ENCODE assay signal across 16 cellular contexts in genomic region chr1:174777262-174777661, GRCh38.
DNase-seq lines count a peak whose midpoint lies in the region; ATAC-seq, FAIRE-seq and TF ChIP-seq lines count a peak whose summit lies in the region.
"Had no signal": no experiment of that assay in that cellular context is flagged by ENCODE, and none has a peak within 500 bp of the region (broad histone marks: within the 10 kb centered on the region; RNA-seq: fewer than 3 reads in every experiment).

No MANE protein-coding gene starts in this region.

- FAIRE-seq in D721Med (lab: Jason Lieb, UNC), result peak; percentile 68
- FAIRE-seq: A204.1, G401.6, GM12891, H54 had no signal

- no TSS peak for BruUV-seq in OCI-LY7 (replicated peaks; lab: Mats Ljungman, UMichigan)

- CTCF ChIA-PET in OCI-LY7 (lab: Charles Lee; ENCODE audit: unreplicated experiment), result no interaction called here

- no peak overlapping the region for H3K4me3 ChIP-seq in OCI-LY7 (ENCODE audit: low read depth, low read length, poor library complexity, severe bottlenecking)
- no peak overlapping the region for H3K4me3 ChIP-seq in fibroblast of mammary gland (ENCODE audit: control insufficient read depth, low read depth, low read length)
- H3K4me3 ChIP-seq: GM23248 had no signal

- H3K4me1 ChIP-seq in OCI-LY7 (ENCODE audit: insufficient read depth, low read length, poor library complexity, severe bottlenecking), result peaks cover 61% of the 10 kb centered on the region
- H3K4me1 ChIP-seq: BE2C had no signal

- POLR2A ChIA-PET in OCI-LY7 (lab: Charles Lee), result interaction anchor here (1.1 to 1.5 kb wide), 2 partner anchors 97 to 100 kb away, joined by 3 to 7 read pairs; no protein-coding TSS in a partner anchor

- H3K27ac ChIP-seq in OCI-LY7 (ENCODE audit: low read depth, low read length, poor library complexity, severe bottlenecking), result peak overlapping the region; percentile 93
- H3K27ac ChIP-seq: GM23248 had no signal

- TF ChIP-seq CTCF in D721Med (IDR thresholded peaks at IDR 0.05; ENCODE audit: insufficient read depth, missing control alignments) (no peak), OCI-LY7 (conservative IDR thresholded peaks at IDR 0.05; ENCODE audit: low read length) (no peak), fibroblast of mammary gland (conservative IDR thresholded peaks at IDR 0.05; ENCODE audit: control insufficient read depth, insufficient read depth, low read depth, low read length) (no peak)

- ATAC-seq in HG03521 (IDR thresholded peaks at IDR 0.05; ENCODE audit: unreplicated experiment) (no peak), HG03439 (IDR thresholded peaks at IDR 0.05; ENCODE audit: unreplicated experiment) (no peak)
- ATAC-seq: HCT116 had no signal

- peaks cover 9% of the 10 kb centered on the region for H3K9me3 ChIP-seq in OCI-LY7 (ENCODE audit: low read length)
- H3K9me3 ChIP-seq: BE2C had no signal

- peak overlapping the region; percentile 6; the same call in 1 of the 2 replicates for H2AFZ ChIP-seq in OCI-LY7 (ENCODE audit: low read length)
- H2AFZ ChIP-seq: GM23248 had no signal

- DNase-seq in D721Med (ENCODE audit: insufficient read length, low spot score), result no peak
- peak; percentile 95 for DNase-seq in OCI-LY7 (ENCODE audit: low spot score)
- peak; percentile 7 for DNase-seq in fibroblast of mammary gland (ENCODE audit: low read depth)
- DNase-seq in C1 segment of cervical spinal cord (lab: John Stamatoyannopoulos, UW), result no peak
- DNase-seq in HPDE6-E6E7 (ENCODE audit: extremely low spot score), result no peak
- DNase-seq: BE2C; CD4-positive, CD25-positive, alpha-beta regulatory T cell; DMS 273 treated with DMSO at 0.1 percent for 48 hours; GM23248 had no signal

- no peaks in the 10 kb centered on the region for H3K9me2 ChIP-seq in OCI-LY7 (ENCODE audit: insufficient read depth, low read length)

- peak overlapping the region; percentile 51 for H3K4me2 ChIP-seq in OCI-LY7 (ENCODE audit: low read length)

- no peaks in the 10 kb centered on the region; the same call in 1 of the 2 replicates for H3K36me3 ChIP-seq in OCI-LY7 (ENCODE audit: insufficient read depth, low read length)
- H3K36me3 ChIP-seq: BE2C had no signal

- H3K79me2 ChIP-seq in OCI-LY7 (ENCODE audit: insufficient read depth, low read depth, low read length), result no peaks in the 10 kb centered on the region; the same call in 1 of the 2 replicates

- intact Hi-C loops in OCI-LY7 (cut with micrococcal nuclease; ENCODE audit: unreplicated experiment), result loop anchor here (1.0 kb wide), 2 partner anchors 22 to 99 kb away; no protein-coding TSS in a partner anchor

- H4K20me1 ChIP-seq in OCI-LY7 (ENCODE audit: insufficient read depth, low read length), result no peaks in the 10 kb centered on the region

Comparison
In these comparisons a context has a peak if more than half of its experiments do, and no peak if none do; other contexts are left out.
1. DNase-seq: peak in OCI-LY7 (single experiment) and fibroblast of mammary gland (single experiment); none in D721Med (single experiment), C1 segment of cervical spinal cord (0 of 14) and HPDE6-E6E7 (single experiment).